In the genomic region with DNA sequence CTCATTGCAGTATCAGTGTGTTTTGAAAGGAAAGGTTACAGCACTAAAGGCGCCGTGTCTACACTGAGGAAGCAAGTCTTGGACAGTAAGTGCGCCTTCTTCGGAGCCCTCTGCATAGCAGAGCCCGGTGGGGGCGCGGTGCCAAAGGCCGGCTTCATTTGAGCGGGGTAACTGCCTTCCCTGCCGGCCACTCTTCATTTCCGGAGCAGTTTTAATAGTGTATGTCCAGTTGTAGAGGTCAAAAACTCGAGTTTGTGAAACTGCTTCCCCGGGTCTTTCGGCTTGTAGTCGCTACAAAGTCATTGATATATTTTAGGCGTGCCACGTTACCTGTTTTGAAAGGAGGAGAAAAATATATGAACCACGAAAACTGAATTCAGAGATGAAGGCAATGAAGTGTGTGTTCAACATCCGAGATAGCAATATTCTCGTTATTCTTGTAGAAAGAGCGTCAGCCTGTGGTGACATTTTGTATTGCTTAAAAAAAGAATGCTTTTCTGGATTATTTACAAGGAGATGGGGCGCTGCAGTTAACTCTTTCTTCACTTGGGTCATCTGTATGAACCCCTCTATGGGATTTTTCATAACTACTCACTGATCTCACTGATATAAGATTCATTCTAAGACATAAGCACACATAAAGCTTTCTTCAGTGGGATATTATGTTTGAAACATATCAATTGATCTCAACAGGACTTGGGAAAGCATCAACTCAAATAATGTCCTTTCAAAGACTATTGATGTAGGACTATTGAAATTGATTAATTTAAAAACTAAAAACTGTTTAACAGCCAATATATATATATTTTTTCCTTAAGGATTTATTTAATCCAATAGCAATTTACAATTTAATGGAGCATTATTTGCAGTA, we compare ENCODE assay signal across 8 cellular contexts. TPM values are rescaled to one million over a fixed set of nuclear protein-coding genes. Genes with fewer than 3 reads are reported as not detected.
DNase-seq lines count a peak whose midpoint lies in the region; ATAC-seq and TF ChIP-seq lines count a peak whose summit lies in the region.

No MANE protein-coding gene starts in this region.

- H3K36me3 Mint-ChIP-seq in activated naive CD4-positive, alpha-beta T cell treated with anti-CD3 and anti-CD28 coated beads, Interleukin-2, amount 50 U/mL, for 24 hours, result no peaks in the 10 kb centered on the region

- peaks cover 7% of the 10 kb centered on the region for H3K27me3 Mint-ChIP-seq in activated naive CD4-positive, alpha-beta T cell treated with anti-CD3 and anti-CD28 coated beads, Interleukin-2, amount 50 U/mL, for 24 hours

- peak; percentile 80 for DNase-seq in DMS79 treated with DMSO at 0.1 percent for 48 hours (lab: John Stamatoyannopoulos, UW)
- DNase-seq in RKO (ENCODE audit: low spot score), result peak; percentile 92
- peak; percentile 85 for DNase-seq in Right ventricle myocardium inferior (ENCODE audit: missing footprints)
- peak; percentile 36 for DNase-seq in occipital lobe (lab: John Stamatoyannopoulos, UW)
- no peak for DNase-seq in cerebellum (ENCODE audit: low spot score)

- peak; percentile 66 for TF ChIP-seq RAD21 in Ishikawa (IDR thresholded peaks at IDR 0.05; ENCODE audit: low read depth)

- H3K4me3 Mint-ChIP-seq in activated naive CD4-positive, alpha-beta T cell treated with anti-CD3 and anti-CD28 coated beads, Interleukin-2, amount 50 U/mL, for 24 hours, result peak overlapping the region; percentile 94

- peak overlapping the region; percentile 5 for H3K27ac Mint-ChIP-seq in activated naive CD4-positive, alpha-beta T cell treated with anti-CD3 and anti-CD28 coated beads, Interleukin-2, amount 50 U/mL, for 24 hours

- ATAC-seq in GM21576 (IDR thresholded peaks at IDR 0.05; ENCODE audit: unreplicated experiment) (peak; percentile 16), Right ventricle myocardium inferior (no peak)

- intact Hi-C loops in Right ventricle myocardium inferior (cut with DNase I), result loop anchor here (5.0 kb wide), 1 partner anchor 742 kb away; no protein-coding TSS in a partner anchor

- TF ChIP-seq EP300 in Ishikawa (IDR thresholded peaks at IDR 0.05; ENCODE audit: borderline replicate concordance), result no peak

- H3K9me3 Mint-ChIP-seq in activated naive CD4-positive, alpha-beta T cell treated with anti-CD3 and anti-CD28 coated beads, Interleukin-2, amount 50 U/mL, for 24 hours, result no peaks in the 10 kb centered on the region

- H3K4me1 Mint-ChIP-seq in activated naive CD4-positive, alpha-beta T cell treated with anti-CD3 and anti-CD28 coated beads, Interleukin-2, amount 50 U/mL, for 24 hours, result peaks cover 42% of the 10 kb centered on the region

TF ChIP-seq in Ishikawa, 13 proteins besides CTCF, POLR2A, EP300 and RAD21:
- TF ChIP-seq CREB1 (IDR thresholded peaks at IDR 0.05; ENCODE audit: low read depth), result no peak
- no peak for TF ChIP-seq TCF12 (IDR thresholded peaks at IDR 0.05; ENCODE audit: low read depth)
- TF ChIP-seq ZBTB7A (IDR thresholded peaks at IDR 0.05; ENCODE audit: low read depth), result no peak
- no peak; the same call in 1 of the 2 replicates for TF ChIP-seq NFIC (IDR thresholded peaks at IDR 0.05)
- TF ChIP-seq, protein P1, sequence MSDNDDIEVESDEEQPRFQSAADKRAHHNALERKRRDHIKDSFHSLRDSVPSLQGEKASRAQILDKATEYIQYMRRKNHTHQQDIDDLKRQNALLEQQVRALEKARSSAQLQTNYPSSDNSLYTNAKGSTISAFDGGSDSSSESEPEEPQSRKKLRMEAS (IDR thresholded peaks at IDR 0.05), result no peak; the same call in 1 of the 2 replicates
- no peak for TF ChIP-seq REST (IDR thresholded peaks at IDR 0.05; ENCODE audit: low read depth)
- TF ChIP-seq CEBPB (IDR thresholded peaks at IDR 0.05), result no peak
- no peak for TF ChIP-seq FOXM1 (IDR thresholded peaks at IDR 0.05; ENCODE audit: borderline replicate concordance, low read depth)
- no peak for TF ChIP-seq TEAD4 (IDR thresholded peaks at IDR 0.05)
- no peak for TF ChIP-seq EGR1 (IDR thresholded peaks at IDR 0.05)
- TF ChIP-seq, protein P2, sequence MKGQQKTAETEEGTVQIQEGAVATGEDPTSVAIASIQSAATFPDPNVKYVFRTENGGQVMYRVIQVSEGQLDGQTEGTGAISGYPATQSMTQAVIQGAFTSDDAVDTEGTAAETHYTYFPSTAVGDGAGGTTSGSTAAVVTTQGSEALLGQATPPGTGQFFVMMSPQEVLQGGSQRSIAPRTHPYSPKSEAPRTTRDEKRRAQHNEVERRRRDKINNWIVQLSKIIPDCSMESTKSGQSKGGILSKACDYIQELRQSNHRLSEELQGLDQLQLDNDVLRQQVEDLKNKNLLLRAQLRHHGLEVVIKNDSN (IDR thresholded peaks at IDR 0.05), result no peak
- TF ChIP-seq YY1 (IDR thresholded peaks at IDR 0.05; ENCODE audit: low read depth), result no peak
- no peak for TF ChIP-seq TAF1 (IDR thresholded peaks at IDR 0.05; ENCODE audit: low read depth)

RNA-seq across cellular contexts. Expression of gene ALCAM, which starts 3.0 kb away (rescaled TPM):
- total RNA-seq in Right ventricle myocardium inferior, result 3.5 TPM
- 119 TPM for total RNA-seq in occipital lobe
- total RNA-seq in cerebellum, result 68.6 TPM

Comparison
In these comparisons a context has a peak if more than half of its experiments do, and no peak if none do; other contexts are left out.
1. RNA of gene ALCAM, which starts 3.0 kb away (total RNA-seq): 119 TPM in occipital lobe (single experiment) and 68.6 TPM in cerebellum (single experiment); 3.5 TPM in Right ventricle myocardium inferior (single experiment); every median in the first group is over 10 times any median in the second.